Comparison of ENCODE assay signal across 8 cellular contexts in the genomic region with DNA sequence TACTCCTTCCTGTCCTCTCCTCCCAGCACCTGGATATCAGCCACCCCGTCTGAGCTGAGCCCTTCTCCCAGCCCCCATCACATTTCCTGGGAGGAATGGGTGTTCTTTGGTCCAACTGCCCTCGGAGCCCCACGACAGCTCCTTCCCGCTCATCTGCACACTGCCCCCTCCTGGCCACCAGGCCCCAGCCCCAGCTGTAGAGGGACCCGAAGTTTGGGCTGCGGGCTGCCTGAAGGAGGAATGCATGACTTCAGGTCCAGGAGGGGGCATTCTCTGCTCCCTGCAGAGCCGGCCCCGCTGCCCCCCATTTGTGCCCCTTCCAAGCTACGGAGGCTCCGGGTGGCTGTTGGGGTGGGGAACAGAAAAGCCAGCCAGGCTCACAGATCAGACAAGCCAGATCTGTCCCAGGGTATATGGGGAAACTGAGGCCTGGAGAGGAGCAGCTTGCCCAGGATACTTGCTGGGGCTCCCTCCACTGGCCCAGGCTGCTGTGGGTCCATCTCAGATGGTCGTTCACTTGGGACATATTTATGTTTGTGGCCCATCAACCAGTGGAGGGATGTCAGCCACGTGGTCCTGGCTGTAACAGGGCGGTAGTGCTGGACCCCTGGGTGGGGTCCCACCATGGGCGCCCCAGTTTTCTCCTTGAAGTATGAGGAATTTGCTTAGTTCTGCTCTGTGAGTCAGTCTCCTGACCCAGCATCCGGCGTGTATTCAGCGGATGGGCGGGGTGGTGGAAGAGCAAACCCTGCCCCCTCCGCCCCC. TPM values are rescaled to one million over a fixed set of nuclear protein-coding genes. Genes with fewer than 3 reads are reported as not detected.
DNase-seq lines count a peak whose midpoint lies in the region; ATAC-seq and TF ChIP-seq lines count a peak whose summit lies in the region.

No MANE protein-coding gene starts in this region.

- H3K4me1 Mint-ChIP-seq in endothelial cell (ENCODE audit: unreplicated experiment), result peaks cover 9% of the 10 kb centered on the region
- peaks cover 3% of the 10 kb centered on the region for H3K4me1 Mint-ChIP-seq in osteocyte (ENCODE audit: unreplicated experiment)

- no peak overlapping the region for H3K4me3 ChIP-seq in MM.1S (ENCODE audit: low read length)

- no peaks in the 10 kb centered on the region for H3K9me3 ChIP-seq in MM.1S (replicated peaks; ENCODE audit: insufficient read depth, low read length)

- no peak overlapping the region for H2AFZ ChIP-seq in MM.1S (ENCODE audit: low read length)

- no peaks in the 10 kb centered on the region for H3K9me2 ChIP-seq in MM.1S (replicated peaks; ENCODE audit: insufficient read depth, low read length)

- no peaks in the 10 kb centered on the region for H3K36me3 ChIP-seq in MM.1S (replicated peaks; ENCODE audit: insufficient read depth, low read length)

- no peak overlapping the region for H3K9ac ChIP-seq in MM.1S (ENCODE audit: low read length)

- H3K27me3 Mint-ChIP-seq in endothelial cell (ENCODE audit: unreplicated experiment) (peaks cover 8% of the 10 kb centered on the region), osteocyte (ENCODE audit: unreplicated experiment) (no peaks in the 10 kb centered on the region)

- H3F3A ChIP-seq in MM.1S (ENCODE audit: insufficient read depth, low read length), result no peaks in the 10 kb centered on the region

- no peak overlapping the region for H3K27ac ChIP-seq in MM.1S (ENCODE audit: low read length)

- H3K27me3 ChIP-seq in MM.1S (replicated peaks; ENCODE audit: insufficient read depth, low read length), result peaks cover 8% of the 10 kb centered on the region

- H3K27ac Mint-ChIP-seq in endothelial cell (ENCODE audit: unreplicated experiment) (no peak overlapping the region), osteocyte (ENCODE audit: unreplicated experiment) (no peak overlapping the region)

- TF ChIP-seq CTCF in MM.1S (IDR thresholded peaks at IDR 0.05; ENCODE audit: low read length), result peak; percentile 64
- TF ChIP-seq CTCF in endothelial cell (IDR thresholded peaks at IDR 0.05; ENCODE audit: unreplicated experiment), result peak; percentile 61
- peak; percentile 61 for TF ChIP-seq CTCF in osteocyte (IDR thresholded peaks at IDR 0.05)

- no peaks in the 10 kb centered on the region for H4K20me1 ChIP-seq in MM.1S (ENCODE audit: insufficient read depth, low read length)

- ATAC-seq in GM18909 (IDR thresholded peaks at IDR 0.05; ENCODE audit: poor library complexity, unreplicated experiment) (no peak), GM18517 (IDR thresholded peaks at IDR 0.05; ENCODE audit: unreplicated experiment) (no peak)

- no peak overlapping the region for H3K4me3 Mint-ChIP-seq in endothelial cell (ENCODE audit: unreplicated experiment)
- H3K4me3 Mint-ChIP-seq in osteocyte (ENCODE audit: unreplicated experiment), result no peak overlapping the region

- H3K36me3 Mint-ChIP-seq in endothelial cell (ENCODE audit: low read depth, unreplicated experiment) (peaks cover 20% of the 10 kb centered on the region), osteocyte (ENCODE audit: unreplicated experiment) (peaks cover 3% of the 10 kb centered on the region)

- no peak overlapping the region for H3K4me2 ChIP-seq in MM.1S (ENCODE audit: low read depth, low read length)

- no peaks in the 10 kb centered on the region for H3K9me3 Mint-ChIP-seq in endothelial cell (ENCODE audit: unreplicated experiment)
- no peaks in the 10 kb centered on the region for H3K9me3 Mint-ChIP-seq in osteocyte (ENCODE audit: unreplicated experiment)

- H3K4me1 ChIP-seq in MM.1S (ENCODE audit: low read length), result no peaks in the 10 kb centered on the region

- peak; percentile 55 for DNase-seq in NCI-H82 (lab: John Stamatoyannopoulos, UW)
- DNase-seq in NCI-H82 treated with DMSO at 0.1 percent for 48 hours (lab: John Stamatoyannopoulos, UW; ENCODE audit: unreplicated experiment), result no peak
- DNase-seq in MM.1S, result peak; percentile 37
- peak; percentile 69 for DNase-seq in endothelial cell (ENCODE audit: low spot score)
- no peak for DNase-seq in osteocyte (ENCODE audit: extremely low spot score, unreplicated experiment)
- no peak for DNase-seq in NCI-H146 treated with DMSO at 0.1 percent for 48 hours (lab: John Stamatoyannopoulos, UW; ENCODE audit: unreplicated experiment)

- no peaks in the 10 kb centered on the region for H3K79me2 ChIP-seq in MM.1S (ENCODE audit: low read length)

RNA-seq across cellular contexts. Expression of gene DAB2IP, which starts 33.1 kb away (rescaled TPM):
- 104 TPM for total RNA-seq in endothelial cell (ENCODE audit: unreplicated experiment)
- total RNA-seq in osteocyte, result 43.6 and 47.9 TPM in 2 replicates

Comparison
In these comparisons a context has a peak if more than half of its experiments do, and no peak if none do; other contexts are left out.
1. DNase-seq: peak in NCI-H82 (single experiment), MM.1S (single experiment) and endothelial cell (single experiment); none in NCI-H82 treated with DMSO at 0.1 percent for 48 hours (single experiment), osteocyte (single experiment) and NCI-H146 treated with DMSO at 0.1 percent for 48 hours (single experiment).
2. Peak in every context shown above with its lines, with median percentiles within 50 percentile points of each other: CTCF ChIP-seq.